In the genomic region with DNA sequence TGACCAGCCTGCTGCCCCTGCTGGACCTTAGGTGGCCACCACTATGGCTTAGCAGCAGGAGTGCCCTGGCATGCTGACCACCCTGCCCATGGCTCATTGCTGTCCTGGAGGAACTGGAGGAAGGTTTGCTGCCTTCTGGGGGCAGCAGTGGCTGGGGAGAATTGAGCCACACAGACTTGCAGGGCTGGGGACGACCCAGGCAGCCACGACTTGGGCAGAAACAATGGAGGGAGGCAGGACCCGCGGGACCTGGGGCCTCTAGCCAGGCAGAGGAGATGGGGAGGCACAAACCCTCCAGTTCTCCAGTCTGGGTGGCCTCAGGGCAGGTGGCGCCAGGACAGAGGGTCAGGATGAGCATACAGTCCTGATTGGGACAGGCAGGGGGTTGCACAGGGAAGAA, we compare ENCODE assay signal across 17 cellular contexts. TPM values are rescaled to one million over a fixed set of nuclear protein-coding genes. Genes with fewer than 3 reads are reported as not detected.
"Had no signal": no experiment of that assay in that cellular context is flagged by ENCODE, and none has a peak within 500 bp of the region (broad histone marks: within the 10 kb centered on the region; RNA-seq: fewer than 3 reads in every experiment).

No MANE protein-coding gene starts in this region.

- FAIRE-seq: colon, keratinocyte had no signal

- H3K36me3 ChIP-seq: left lung, stomach had no signal

- DNase-seq: activated CD4-positive, alpha-beta T cell treated with anti-CD3 and anti-CD28 coated beads, Interleukin-2, amount 50 U/mL, for 48 hours; activated naive CD8-positive, alpha-beta T cell treated with anti-CD3 and anti-CD28 coated beads for 36 hours; activated T-cell treated with anti-CD3 and anti-CD28 coated beads for 4 hours; erythroblast; foreskin melanocyte; glutamatergic neuron; mesendoderm; stomach; T-cell; T1000 had no signal

- ATAC-seq: left lung; naive thymus-derived CD8-positive, alpha-beta T cell; T-cell had no signal

- H3K4me1 ChIP-seq: stomach had no signal

- H3K4me3 Mint-ChIP-seq: activated naive CD8-positive, alpha-beta T cell treated with anti-CD3 and anti-CD28 coated beads for 36 hours; activated T-helper 1 cell treated with anti-CD3 and anti-CD28 coated beads, Interleukin-12 subunit alpha, Interleukin-12 subunit beta, Interleukin-2, Interleukin-4 antibody, amounts not matched to agents 30 ng/mL and 10 ng/mL and 1 ng/mL, durations not matched to agents 14 hours and 24 hours and 36 hours; naive thymus-derived CD8-positive, alpha-beta T cell; T-cell; type B pancreatic cell had no signal

- H3K27ac Mint-ChIP-seq: activated naive CD8-positive, alpha-beta T cell treated with anti-CD3 and anti-CD28 coated beads for 36 hours; activated T-helper 1 cell treated with anti-CD3 and anti-CD28 coated beads, Interleukin-12 subunit alpha, Interleukin-12 subunit beta, Interleukin-2, Interleukin-4 antibody, amounts not matched to agents 30 ng/mL and 10 ng/mL and 1 ng/mL, durations not matched to agents 14 hours and 24 hours and 36 hours; T-cell; type B pancreatic cell had no signal

- H3K27ac ChIP-seq: left lung, stomach, VCaP had no signal

- H3K4me3 ChIP-seq: left lung, stomach had no signal

- H3K36me3 Mint-ChIP-seq: activated naive CD8-positive, alpha-beta T cell treated with anti-CD3 and anti-CD28 coated beads for 36 hours; naive thymus-derived CD8-positive, alpha-beta T cell; T-cell; type B pancreatic cell had no signal

- H3K27me3 ChIP-seq: left lung, stomach had no signal

- H3K27me3 Mint-ChIP-seq: activated naive CD8-positive, alpha-beta T cell treated with anti-CD3 and anti-CD28 coated beads for 36 hours; T-cell; type B pancreatic cell had no signal

- H3K4me1 Mint-ChIP-seq: activated naive CD8-positive, alpha-beta T cell treated with anti-CD3 and anti-CD28 coated beads for 36 hours; T-cell had no signal

- H3K9me3 ChIP-seq: left lung, stomach had no signal

- H3K9me3 Mint-ChIP-seq: activated naive CD8-positive, alpha-beta T cell treated with anti-CD3 and anti-CD28 coated beads for 36 hours; activated T-helper 1 cell treated with anti-CD3 and anti-CD28 coated beads, Interleukin-12 subunit alpha, Interleukin-12 subunit beta, Interleukin-2, Interleukin-4 antibody, amounts not matched to agents 30 ng/mL and 10 ng/mL and 1 ng/mL, durations not matched to agents 14 hours and 24 hours and 36 hours; naive thymus-derived CD8-positive, alpha-beta T cell; T-cell; type B pancreatic cell had no signal

RNA-seq across cellular contexts. Expression of a gene that starts 32.8 kb away (rescaled TPM):
- polyA plus RNA-seq: naive thymus-derived CD8-positive, alpha-beta T cell had no signal
